Comparison of ENCODE assay signal across 8 cellular contexts in the genomic region with DNA sequence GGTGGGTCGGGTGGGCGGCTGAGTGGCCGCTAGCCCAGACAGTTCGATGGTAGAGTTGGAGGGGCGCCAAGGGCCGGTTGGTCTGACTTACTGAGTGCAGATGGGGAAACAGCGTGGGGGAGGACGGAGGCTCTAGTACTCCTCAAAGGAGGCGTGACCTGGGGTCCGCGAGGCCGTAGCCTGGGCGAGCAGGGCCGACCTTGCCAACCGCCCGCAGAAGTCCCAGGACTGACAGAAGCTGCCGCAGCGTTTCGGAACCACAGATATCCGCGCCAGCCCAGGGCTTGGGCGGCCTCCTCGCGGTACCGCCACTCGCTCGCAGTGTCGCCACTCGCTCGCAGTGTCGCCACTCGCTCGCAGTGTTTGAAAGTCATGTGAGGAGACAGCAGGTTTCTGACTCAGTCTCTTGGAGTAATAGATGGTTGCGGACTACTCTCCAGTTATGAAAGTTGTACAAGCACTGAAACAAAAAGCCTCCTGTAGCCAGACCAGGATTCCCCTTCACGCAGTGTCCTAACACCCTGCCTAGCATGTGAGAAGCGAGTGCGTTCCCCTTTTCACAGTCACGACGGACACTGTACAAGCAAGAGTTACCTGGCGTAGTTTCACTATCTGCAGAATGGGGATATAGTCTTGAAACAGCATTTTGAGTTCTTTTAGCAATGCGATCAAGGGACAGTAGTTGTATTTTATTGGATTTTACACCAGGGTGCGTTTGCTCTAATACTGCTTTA. TPM values are rescaled to one million over a fixed set of nuclear protein-coding genes. Genes with fewer than 3 reads are reported as not detected.
DNase-seq lines count a peak whose midpoint lies in the region; ATAC-seq and TF ChIP-seq lines count a peak whose summit lies in the region.

No MANE protein-coding gene starts in this region.

- H3K4me1 ChIP-seq in Panc1 (ENCODE audit: control insufficient read depth, insufficient read depth, low read length) (peaks cover 17% of the 10 kb centered on the region), stomach smooth muscle (ENCODE audit: control insufficient read depth, insufficient read depth, low read length) (peaks cover 7% of the 10 kb centered on the region)

- H3K36me3 Mint-ChIP-seq in CD4-positive, alpha-beta T cell (ENCODE audit: low read depth) = peaks cover 9% of the 10 kb centered on the region
- no peaks in the 10 kb centered on the region for H3K36me3 Mint-ChIP-seq in activated T-helper 17 cell treated with anti-CD3 and anti-CD28 coated beads, Interleukin-2, amount 50 U/mL, for 72 hours (ENCODE audit: low read depth)
- peaks cover 5% of the 10 kb centered on the region for H3K36me3 Mint-ChIP-seq in nephron progenitor cell (ENCODE audit: low read depth)

- H3K27me3 ChIP-seq in CD4-positive, alpha-beta T cell (ENCODE audit: control insufficient read depth, insufficient read depth, low read length) = peaks cover 20% of the 10 kb centered on the region
- H3K27me3 ChIP-seq in Panc1 (ENCODE audit: control insufficient read depth, insufficient read depth, low read length) (0 out of 2 replicates have a peak, but pooled peaks cover 4% of the 10 kb centered on the region), stomach smooth muscle (ENCODE audit: control insufficient read depth in 1 of 2, insufficient read depth in 2 of 2, low read length in 2 of 2) (peaks cover 8 to 10% of the 10 kb centered on the region in 2 donors)

- H3K4me3 ChIP-seq in Panc1 (ENCODE audit: low read depth in 2 of 2, low read length in 2 of 2) (peak overlapping the region; percentile 70 to 85), fibroblast of villous mesenchyme (ENCODE audit: low read depth, low read length) (peak overlapping the region; percentile 82), stomach smooth muscle (ENCODE audit: low read length in 2 of 2) (peak overlapping the region; percentile 79 to 81)

- H3K27ac ChIP-seq in CD4-positive, alpha-beta T cell (ENCODE audit: low read depth, low read length) = peak overlapping the region; percentile 22
- peak overlapping the region; percentile 77 for H3K27ac ChIP-seq in Panc1 (ENCODE audit: low read length)
- no peak overlapping the region for H3K27ac ChIP-seq in stomach smooth muscle (ENCODE audit: low read length)

- intact Hi-C loops in CD4-positive, alpha-beta T cell (cut with DNase I, micrococcal nuclease) = loop anchor here (5.0 to 10.0 kb wide), 5 partner anchors 138 to 1600 kb away; partner anchors contain the start of genes NIPSNAP3A (in 2 of the 2), FKTN (in 1 of the 2), FSD1L (in 1 of the 2) and SLC44A1 (in 1 of the 2)
- intact Hi-C loops in Panc1 (cut with micrococcal nuclease; ENCODE audit: unreplicated experiment) = loop anchor here (1.0 kb wide), 1 partner anchor 86 kb away; no protein-coding TSS in a partner anchor

- H3K9me3 Mint-ChIP-seq in CD4-positive, alpha-beta T cell = no peaks in the 10 kb centered on the region
- no peaks in the 10 kb centered on the region for H3K9me3 Mint-ChIP-seq in activated T-helper 17 cell treated with anti-CD3 and anti-CD28 coated beads, Interleukin-2, amount 50 U/mL, for 72 hours
- peaks cover 3% of the 10 kb centered on the region for H3K9me3 Mint-ChIP-seq in nephron progenitor cell

- CTCF ChIA-PET in CD4-positive, alpha-beta T cell (lab: Charles Lee) = interaction anchor here (2.1 kb wide), 1 partner anchor 23 kb away, joined by 8 read pairs; no protein-coding TSS in a partner anchor
- CTCF ChIA-PET in Panc1 (lab: Charles Lee) = no interaction called here

- no peaks in the 10 kb centered on the region for H3K36me3 ChIP-seq in Panc1 (ENCODE audit: control insufficient read depth, insufficient read depth, low read length)
- H3K36me3 ChIP-seq in stomach smooth muscle (ENCODE audit: control insufficient read depth in 2 of 2, insufficient read depth in 2 of 2, low read length in 2 of 2) = no peaks in the 10 kb centered on the region

- H3K4me3 Mint-ChIP-seq in CD4-positive, alpha-beta T cell = peak overlapping the region; percentile 93
- H3K4me3 Mint-ChIP-seq in activated T-helper 17 cell treated with anti-CD3 and anti-CD28 coated beads, Interleukin-2, amount 50 U/mL, for 72 hours = peak overlapping the region; percentile 85
- H3K4me3 Mint-ChIP-seq in nephron progenitor cell = peak overlapping the region; percentile 87

- POLR2A ChIA-PET in CD4-positive, alpha-beta T cell (lab: Charles Lee) = interaction anchor here (1.2 to 1.6 kb wide), 3 partner anchors 19 to 450 kb away, joined by 3 to 4 read pairs (median 3); partner anchors contain the start of gene SLC44A1
- POLR2A ChIA-PET in Panc1 (lab: Charles Lee) = no interaction called here

- H3K27ac Mint-ChIP-seq in CD4-positive, alpha-beta T cell = peak overlapping the region; percentile 73
- H3K27ac Mint-ChIP-seq in activated T-helper 17 cell treated with anti-CD3 and anti-CD28 coated beads, Interleukin-2, amount 50 U/mL, for 72 hours = peak overlapping the region; percentile 11
- no peak overlapping the region for H3K27ac Mint-ChIP-seq in nephron progenitor cell

- TF ChIP-seq CTCF in CD4-positive, alpha-beta T cell (IDR thresholded peaks at IDR 0.05) = no peak
- TF ChIP-seq CTCF in Panc1 (IDR thresholded peaks at IDR 0.05) = no peak
- no peak for TF ChIP-seq CTCF in fibroblast of villous mesenchyme (IDR thresholded peaks at IDR 0.05; ENCODE audit: insufficient read depth, low read depth, low read length)
- no peak for TF ChIP-seq CTCF in nephron progenitor cell (IDR thresholded peaks at IDR 0.05)

- H3K4me1 Mint-ChIP-seq in CD4-positive, alpha-beta T cell (ENCODE audit: low read depth) = peaks cover 45% of the 10 kb centered on the region
- H3K4me1 Mint-ChIP-seq in activated T-helper 17 cell treated with anti-CD3 and anti-CD28 coated beads, Interleukin-2, amount 50 U/mL, for 72 hours = peaks cover 12% of the 10 kb centered on the region
- peaks cover 42% of the 10 kb centered on the region for H3K4me1 Mint-ChIP-seq in nephron progenitor cell

- H3K9ac ChIP-seq in stomach smooth muscle (ENCODE audit: low read length in 2 of 2) = peak overlapping the region; percentile 51 to 52

- in situ Hi-C loops in Panc1 (cut with HindIII; ENCODE audit: low pct_unique_long_range_greater_than_20kb, low sequenced_read_pairs) = no loop called here

- peak; percentile 16 to 51 (median 28) for DNase-seq in CD4-positive, alpha-beta T cell
- DNase-seq in Panc1 (ENCODE audit: low read depth, low spot score) (peak; percentile 43), fibroblast of villous mesenchyme (ENCODE audit: low read depth) (peak; percentile 56), nephron progenitor cell (peak; percentile 61)

- H3K27me3 Mint-ChIP-seq in CD4-positive, alpha-beta T cell = peaks cover 23% of the 10 kb centered on the region
- peaks cover 5% of the 10 kb centered on the region for H3K27me3 Mint-ChIP-seq in activated T-helper 17 cell treated with anti-CD3 and anti-CD28 coated beads, Interleukin-2, amount 50 U/mL, for 72 hours
- peaks cover 45% of the 10 kb centered on the region for H3K27me3 Mint-ChIP-seq in nephron progenitor cell (ENCODE audit: low read depth, poor library complexity)

- no peaks in the 10 kb centered on the region for H3K9me3 ChIP-seq in CD4-positive, alpha-beta T cell (ENCODE audit: control insufficient read depth, low read length)
- H3K9me3 ChIP-seq in Panc1 (ENCODE audit: control insufficient read depth, insufficient read depth, low read depth, low read length) (no peaks in the 10 kb centered on the region), stomach smooth muscle (ENCODE audit: control insufficient read depth in 2 of 2, low read length in 2 of 2) (no peaks in the 10 kb centered on the region)

- ATAC-seq in CD4-positive, alpha-beta T cell (ENCODE audit: poor library complexity) = peak; percentile 62
- ATAC-seq in GM19397 (IDR thresholded peaks at IDR 0.05; ENCODE audit: unreplicated experiment) (peak; percentile 61), HG03520 (IDR thresholded peaks at IDR 0.05; ENCODE audit: unreplicated experiment) (peak; percentile 54), Panc1 (peak; percentile 90)
- ATAC-seq in activated T-helper 17 cell treated with anti-CD3 and anti-CD28 coated beads, Interleukin-2, amount 50 U/mL, for 72 hours (replicated peaks) = peak; percentile 80

- BruUV-seq in Panc1 (replicated peaks; lab: Mats Ljungman, UMichigan) = no TSS peak

RNA-seq across cellular contexts. Expression of gene TMEM38B, which starts 0.7 kb away (rescaled TPM):
- 10 to 100 TPM; 12.9 to 13.9 TPM for total RNA-seq in CD4-positive, alpha-beta T cell
- total RNA-seq in Panc1 (2021; ENCODE audit: unreplicated experiment) (30.6 TPM), fibroblast of villous mesenchyme (11.0 and 20.7 TPM in 2 replicates)
- polyA plus RNA-seq in Panc1 (2012; ENCODE audit: insufficient read length) = 19.0 TPM
- total RNA-seq in activated T-helper 17 cell treated with anti-CD3 and anti-CD28 coated beads, Interleukin-2, amount 50 U/mL, for 72 hours = 10 to 100 TPM in 1 of 2 donors, 1 to 10 TPM in 1; 6.6 to 13.5 TPM

RNA-seq across cellular contexts. Expression of gene TAL2, which starts 32.8 kb away (rescaled TPM):
- not detected for total RNA-seq in CD4-positive, alpha-beta T cell
- total RNA-seq in Panc1 (2021; ENCODE audit: unreplicated experiment) (not detected), fibroblast of villous mesenchyme (not detected in 2 replicates)
- not detected for polyA plus RNA-seq in Panc1 (2012; ENCODE audit: insufficient read length)
- not detected for total RNA-seq in activated T-helper 17 cell treated with anti-CD3 and anti-CD28 coated beads, Interleukin-2, amount 50 U/mL, for 72 hours
